16 cellular contexts compared by ENCODE assay signal in genomic region chr1:8368956-8369639, GRCh38. TPM values are rescaled to one million over a fixed set of nuclear protein-coding genes. Genes with fewer than 3 reads are reported as not detected.
DNase-seq lines count a peak whose midpoint lies in the region; ATAC-seq and TF ChIP-seq lines count a peak whose summit lies in the region.
"Had no signal": no experiment of that assay in that cellular context is flagged by ENCODE, and none has a peak within 500 bp of the region (broad histone marks: within the 10 kb centered on the region; RNA-seq: fewer than 3 reads in every experiment).

No MANE protein-coding gene starts in this region.

- H3K4me1 Mint-ChIP-seq in CD4-positive, alpha-beta memory T cell, result peaks cover 33 to 76% (median 52%) of the 10 kb centered on the region in 4 donors
- H3K4me1 Mint-ChIP-seq in activated CD8-positive, alpha-beta T cell treated with anti-CD3 and anti-CD28 coated beads, Interleukin-2, amount 10 ng/mL, durations not matched to agents 7 days and 5 days (ENCODE audit: low read depth), result peaks cover 7% of the 10 kb centered on the region

- BruUV-seq in A673 (replicated peaks; lab: Mats Ljungman, UMichigan), result no TSS peak

- intact Hi-C loops in A673 (cut with micrococcal nuclease; ENCODE audit: unreplicated experiment), result no loop called here
- intact Hi-C loops in CD4-positive, alpha-beta memory T cell (cut with micrococcal nuclease), result no loop called here

- no peaks in the 10 kb centered on the region for H3K27me3 Mint-ChIP-seq in CD4-positive, alpha-beta memory T cell
- no peaks in the 10 kb centered on the region for H3K27me3 Mint-ChIP-seq in activated CD8-positive, alpha-beta T cell treated with anti-CD3 and anti-CD28 coated beads, Interleukin-2, amount 10 ng/mL, durations not matched to agents 7 days and 5 days (ENCODE audit: low read depth)

- peak overlapping the region; percentile 45 for H3K27ac ChIP-seq in A673 (ENCODE audit: low read depth, low read length, poor library complexity, severe bottlenecking)
- no peak overlapping the region for H3K27ac ChIP-seq in CD4-positive, alpha-beta memory T cell (ENCODE audit: low read depth, low read length)
- H3K27ac ChIP-seq in gastroesophageal sphincter, result peak overlapping the region; percentile 89 to 94 (median 92)
- H3K27ac ChIP-seq: HL-60 had no signal

- peak overlapping the region; percentile 27 for H3K9ac ChIP-seq in skeletal muscle satellite cell (ENCODE audit: low read depth, low read length)

- no peak overlapping the region for H3K4me3 ChIP-seq in A673 (ENCODE audit: low read depth, low read length, poor library complexity, severe bottlenecking)
- no peak overlapping the region for H3K4me3 ChIP-seq in CD4-positive, alpha-beta memory T cell (ENCODE audit: low read length in 2 of 2)
- no peak overlapping the region for H3K4me3 ChIP-seq in gastroesophageal sphincter
- no peak overlapping the region for H3K4me3 ChIP-seq in skeletal muscle satellite cell (ENCODE audit: low read length)
- H3K4me3 ChIP-seq: MG63 had no signal

- no peak for ATAC-seq in gastroesophageal sphincter
- ATAC-seq in HG02588 (IDR thresholded peaks at IDR 0.05; ENCODE audit: unreplicated experiment), result no peak
- ATAC-seq in activated CD8-positive, alpha-beta T cell treated with anti-CD3 and anti-CD28 coated beads, Interleukin-2, amount 10 ng/mL, durations not matched to agents 7 days and 5 days, result no peak

- no peak for TF ChIP-seq EP300 in gastroesophageal sphincter (IDR thresholded peaks at IDR 0.05)

- no peak for TF ChIP-seq CTCF in A673 (conservative IDR thresholded peaks at IDR 0.05; ENCODE audit: low read depth, low read length)
- TF ChIP-seq CTCF in gastroesophageal sphincter (IDR thresholded peaks at IDR 0.05), result no peak

- no peak overlapping the region for H3K4me2 ChIP-seq in skeletal muscle satellite cell (ENCODE audit: low read length)

- H3K36me3 ChIP-seq in A673 (ENCODE audit: insufficient read depth, low read length, poor library complexity, severe bottlenecking), result peaks cover 11% of the 10 kb centered on the region
- H3K36me3 ChIP-seq in CD4-positive, alpha-beta memory T cell (ENCODE audit: insufficient read depth, low read length), result peaks cover 40% of the 10 kb centered on the region
- peaks cover 0 to 19% of the 10 kb centered on the region in 2 donors for H3K36me3 ChIP-seq in gastroesophageal sphincter
- peaks cover 40% of the 10 kb centered on the region for H3K36me3 ChIP-seq in skeletal muscle satellite cell (ENCODE audit: insufficient read depth, low read length)

- peak overlapping the region; percentile 24 to 68 (median 46) for H3K27ac Mint-ChIP-seq in CD4-positive, alpha-beta memory T cell
- no peak overlapping the region for H3K27ac Mint-ChIP-seq in activated CD8-positive, alpha-beta T cell treated with anti-CD3 and anti-CD28 coated beads, Interleukin-2, amount 10 ng/mL, durations not matched to agents 7 days and 5 days

- 70% methylated on average over 3 of the region's 5 CpGs; no CpG with 5 or more reads in 1 of the 2 donors for WGBS in gastroesophageal sphincter (ENCODE audit: low coverage in 1 of 2), 2 donors

- H3K36me3 Mint-ChIP-seq in CD4-positive, alpha-beta memory T cell, result peaks cover 13 to 61% of the 10 kb centered on the region in 2 donors
- H3K36me3 Mint-ChIP-seq in activated CD8-positive, alpha-beta T cell treated with anti-CD3 and anti-CD28 coated beads, Interleukin-2, amount 10 ng/mL, durations not matched to agents 7 days and 5 days (ENCODE audit: low read depth), result peaks cover 5% of the 10 kb centered on the region

- no peak for TF ChIP-seq POLR2A in gastroesophageal sphincter (IDR thresholded peaks at IDR 0.05)

- peak overlapping the region in 1 of 8 donors; percentile 26 for H3K4me3 Mint-ChIP-seq in CD4-positive, alpha-beta memory T cell
- H3K4me3 Mint-ChIP-seq in activated CD8-positive, alpha-beta T cell treated with anti-CD3 and anti-CD28 coated beads, Interleukin-2, amount 10 ng/mL, durations not matched to agents 7 days and 5 days, result no peak overlapping the region
- H3K4me3 Mint-ChIP-seq: H9 had no signal

- POLR2A ChIA-PET in A673 (lab: Charles Lee; ENCODE audit: low non-redundant PET), result no interaction called here
- POLR2A ChIA-PET in CD4-positive, alpha-beta memory T cell (lab: Charles Lee; ENCODE audit: partially characterized antibody), result interaction anchor here (1.3 kb wide), 1 partner anchor 40 kb away, joined by 3 read pairs; no protein-coding TSS in a partner anchor
- POLR2A ChIA-PET in activated CD8-positive, alpha-beta T cell treated with anti-CD3 and anti-CD28 coated beads, Interleukin-2, amount 10 ng/mL, durations not matched to agents 7 days and 5 days (lab: Charles Lee), result no interaction called here

- H3K27me3 ChIP-seq in A673 (replicated peaks; ENCODE audit: insufficient read depth, low read depth, low read length, poor library complexity), result no peaks in the 10 kb centered on the region
- H3K27me3 ChIP-seq in CD4-positive, alpha-beta memory T cell (ENCODE audit: insufficient read depth, low read length), result no peaks in the 10 kb centered on the region
- H3K27me3 ChIP-seq in gastroesophageal sphincter, result no peaks in the 10 kb centered on the region
- H3K27me3 ChIP-seq in skeletal muscle satellite cell (ENCODE audit: control insufficient read depth, insufficient read depth, low read length), result no peaks in the 10 kb centered on the region
- H3K27me3 ChIP-seq: MG63 had no signal

- DNase-seq in A673 (ENCODE audit: low spot score) (no peak), SHP77 (lab: John Stamatoyannopoulos, UW) (no peak)
- DNase-seq in CD4-positive, alpha-beta memory T cell, result no peak
- no peak for DNase-seq in activated CD8-positive, alpha-beta T cell treated with anti-CD3 and anti-CD28 coated beads, Interleukin-2, amount 10 ng/mL, durations not matched to agents 7 days and 5 days
- DNase-seq: activated CD4-positive, alpha-beta T cell treated with anti-CD3 and anti-CD28 coated beads for 48 hours; activated naive CD4-positive, alpha-beta T cell treated with anti-CD3 and anti-CD28 coated beads, Interleukin-2, amount 50 U/mL, for 16 hours; Caco-2; H9; IMR-90; MG63; NCI-H226; small intestine had no signal

- H3K9me3 ChIP-seq in A673 (ENCODE audit: low read depth, low read length, poor library complexity, severe bottlenecking), result no peaks in the 10 kb centered on the region
- H3K9me3 ChIP-seq in CD4-positive, alpha-beta memory T cell (ENCODE audit: control insufficient read depth in 1 of 2, low read length in 2 of 2), result no peaks in the 10 kb centered on the region
- no peaks in the 10 kb centered on the region for H3K9me3 ChIP-seq in gastroesophageal sphincter
- no peaks in the 10 kb centered on the region for H3K9me3 ChIP-seq in skeletal muscle satellite cell (replicated peaks; ENCODE audit: low read length)
- H3K9me3 ChIP-seq: Caco-2, MG63 had no signal

- CTCF ChIA-PET in A673 (lab: Charles Lee), result interaction anchor here (0.6 kb wide), 1 partner anchor 192 kb away, joined by 3 read pairs; no protein-coding TSS in a partner anchor
- CTCF ChIA-PET in CD4-positive, alpha-beta memory T cell (lab: Charles Lee; ENCODE audit: partially characterized antibody), result interaction anchor here (0.6 kb wide), 2 partner anchors 11 to 140 kb away, joined by 3 read pairs; no protein-coding TSS in a partner anchor
- CTCF ChIA-PET in activated CD8-positive, alpha-beta T cell treated with anti-CD3 and anti-CD28 coated beads, Interleukin-2, amount 10 ng/mL, durations not matched to agents 7 days and 5 days (lab: Charles Lee), result interaction anchor here (0.6 to 1.4 kb wide), 2 partner anchors 9 to 439 kb away, joined by 3 read pairs; no protein-coding TSS in a partner anchor

- H3K4me1 ChIP-seq in A673 (ENCODE audit: insufficient read depth, low read length, poor library complexity, severe bottlenecking) (peaks cover 89% of the 10 kb centered on the region), gastroesophageal sphincter (peaks cover 36 to 100% (median 69%) of the 10 kb centered on the region in 3 donors), skeletal muscle satellite cell (ENCODE audit: control insufficient read depth, insufficient read depth, low read length) (peaks cover 52% of the 10 kb centered on the region)
- peaks cover 26% of the 10 kb centered on the region for H3K4me1 ChIP-seq in CD4-positive, alpha-beta memory T cell (ENCODE audit: insufficient read depth, low read length)

- H3K9me3 Mint-ChIP-seq in CD4-positive, alpha-beta memory T cell, result no peaks in the 10 kb centered on the region
- H3K9me3 Mint-ChIP-seq in activated CD8-positive, alpha-beta T cell treated with anti-CD3 and anti-CD28 coated beads, Interleukin-2, amount 10 ng/mL, durations not matched to agents 7 days and 5 days (ENCODE audit: insufficient read depth), result no peaks in the 10 kb centered on the region
- H3K9me3 Mint-ChIP-seq: H9 had no signal

RNA-seq across cellular contexts. Expression of gene SLC45A1, which starts 51.2 kb away (rescaled TPM):
- total RNA-seq in A673 (2021) (0.52 and 0.82 TPM in 2 replicates), gastroesophageal sphincter (1 to 10 TPM; 5.8 to 9.8 (median 6.7) TPM)
- 1 to 10 TPM in 1 of 2 experiments, under 1 TPM in 1; 0.94 to 1.2 TPM for total RNA-seq in CD4-positive, alpha-beta memory T cell
- under 1 TPM; 0.33 to 0.52 TPM for polyA plus RNA-seq in CD4-positive, alpha-beta memory T cell
- total RNA-seq in skeletal muscle satellite cell (2012; rRNA removed), result 1.0 and 4.8 TPM in 2 replicates
- total RNA-seq in activated CD8-positive, alpha-beta T cell treated with anti-CD3 and anti-CD28 coated beads, Interleukin-2, amount 10 ng/mL, durations not matched to agents 7 days and 5 days, result under 1 TPM in 1 of 2 experiments, not detected in 1; 0.13 TPM
